16 cellular contexts compared by ENCODE assay signal in the genomic region with DNA sequence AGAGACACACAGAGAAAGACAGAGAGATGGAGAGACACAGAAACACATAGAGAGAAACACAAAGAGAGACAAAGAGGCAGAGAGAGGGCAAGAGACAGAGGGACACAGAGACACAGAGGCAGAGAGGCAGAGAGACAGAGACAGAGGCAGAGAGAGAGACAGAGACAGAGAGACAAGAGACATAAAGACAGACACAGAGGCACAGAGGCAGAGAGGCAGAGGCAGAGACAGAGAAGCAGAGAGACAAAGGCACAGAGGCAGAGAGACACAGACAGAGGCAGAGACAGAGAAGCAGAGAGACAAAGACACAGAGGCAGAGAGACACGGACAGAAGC. TPM values are rescaled to one million over a fixed set of nuclear protein-coding genes. Genes with fewer than 3 reads are reported as not detected.
A peak's percentile ranks its signal among the peaks of the same experiment; 100 is the strongest.
DNase-seq lines count a peak whose midpoint lies in the region; ATAC-seq and TF ChIP-seq lines count a peak whose summit lies in the region.
"Had no signal": no experiment of that assay in that cellular context is flagged by ENCODE, and none has a peak within 500 bp of the region (broad histone marks: within the 10 kb centered on the region; RNA-seq: fewer than 3 reads in every experiment).

No MANE protein-coding gene starts in this region.

- H3K4me3 Mint-ChIP-seq in activated CD4-positive, alpha-beta T cell treated with anti-CD3 and anti-CD28 coated beads, Interleukin-2, amount 10 ng/mL, durations not matched to agents 7 days and 5 days: peak overlapping the region; percentile 62
- H3K4me3 Mint-ChIP-seq in WTC11 (no peak overlapping the region), immature natural killer cell (peak overlapping the region; percentile 59 to 75 (median 63))

- intact Hi-C loops in spleen (cut with DNase I; ENCODE audit: low total_unique reads) (no loop called here), dorsolateral prefrontal cortex (cut with DNase I) (no loop called here)

- H3K4me3 ChIP-seq in spleen (peak overlapping the region in 1 of 8 donors; percentile 55), dorsolateral prefrontal cortex (no peak overlapping the region), foreskin fibroblast (ENCODE audit: low read depth in 1 of 2, low read length in 2 of 2) (no peak overlapping the region)

- H3K27ac ChIP-seq in spleen: peak overlapping the region; percentile 1 to 94 (median 88)
- H3K27ac ChIP-seq in dorsolateral prefrontal cortex: no peak overlapping the region
- H3K27ac ChIP-seq: WERI-Rb-1 had no signal

- H3K27me3 ChIP-seq in spleen (replicated peaks in 1 of 7) (no peaks in the 10 kb centered on the region), dorsolateral prefrontal cortex (no peaks in the 10 kb centered on the region)

- ATAC-seq in WTC11: no peak

- H3K4me1 ChIP-seq in spleen: peaks cover 39 to 100% (median 88%) of the 10 kb centered on the region in 6 donors

- H3K36me3 Mint-ChIP-seq in activated CD4-positive, alpha-beta T cell treated with anti-CD3 and anti-CD28 coated beads, Interleukin-2, amount 10 ng/mL, durations not matched to agents 7 days and 5 days (ENCODE audit: low read depth): no peaks in the 10 kb centered on the region
- H3K36me3 Mint-ChIP-seq in WTC11: no peaks in the 10 kb centered on the region
- no peaks in the 10 kb centered on the region for H3K36me3 Mint-ChIP-seq in immature natural killer cell

- WGBS in spleen, 5 donors: 52 to 67% (median 61%) methylated on average over 1 of the region's 1 CpG

- no peaks in the 10 kb centered on the region for H3K9me3 ChIP-seq in spleen

- no peak for DNase-seq in activated CD4-positive, alpha-beta T cell treated with anti-CD3 and anti-CD28 coated beads, Interleukin-2, amount 10 ng/mL, durations not matched to agents 7 days and 5 days
- no peak for DNase-seq in activated CD4-positive, alpha-beta T cell treated with anti-CD3 and anti-CD28 coated beads for 4 hours
- no peak for DNase-seq in WTC11 (ENCODE audit: low spot score)
- no peak for DNase-seq in immature natural killer cell
- DNase-seq in spleen: no peak
- DNase-seq in NCI-H2029 treated with DMSO at 0.1 percent for 48 hours (lab: John Stamatoyannopoulos, UW): no peak
- DNase-seq in dorsolateral prefrontal cortex: no peak
- DNase-seq in foreskin fibroblast: no peak
- DNase-seq: ACHN, DMS79 treated with DMSO at 0.1 percent for 48 hours, foreskin melanocyte, NCI-H510A, substantia nigra, WERI-Rb-1 had no signal

- H3K36me3 ChIP-seq in spleen: no peaks in the 10 kb centered on the region
- H3K36me3 ChIP-seq: WERI-Rb-1 had no signal

- H3K9me3 Mint-ChIP-seq in activated CD4-positive, alpha-beta T cell treated with anti-CD3 and anti-CD28 coated beads, Interleukin-2, amount 10 ng/mL, durations not matched to agents 7 days and 5 days: no peaks in the 10 kb centered on the region
- H3K9me3 Mint-ChIP-seq in WTC11: no peaks in the 10 kb centered on the region
- H3K9me3 Mint-ChIP-seq in immature natural killer cell: no peaks in the 10 kb centered on the region

- H3K27me3 Mint-ChIP-seq in activated CD4-positive, alpha-beta T cell treated with anti-CD3 and anti-CD28 coated beads, Interleukin-2, amount 10 ng/mL, durations not matched to agents 7 days and 5 days: no peaks in the 10 kb centered on the region
- H3K27me3 Mint-ChIP-seq in WTC11 (ENCODE audit: low read depth): peaks cover 2% of the 10 kb centered on the region; the same call in 1 of the 2 replicates
- H3K27me3 Mint-ChIP-seq in immature natural killer cell (ENCODE audit: low read depth in 3 of 3): peaks cover 2 to 9% (median 8%) of the 10 kb centered on the region in 3 donors

- no peak for TF ChIP-seq POLR2A in spleen (IDR thresholded peaks at IDR 0.05)

- peaks cover 69% of the 10 kb centered on the region for H3K4me1 Mint-ChIP-seq in activated CD4-positive, alpha-beta T cell treated with anti-CD3 and anti-CD28 coated beads, Interleukin-2, amount 10 ng/mL, durations not matched to agents 7 days and 5 days
- H3K4me1 Mint-ChIP-seq in WTC11 (no peaks in the 10 kb centered on the region), immature natural killer cell (peaks cover 42 to 61% of the 10 kb centered on the region in 2 donors)

- CTCF ChIA-PET in activated CD4-positive, alpha-beta T cell treated with anti-CD3 and anti-CD28 coated beads, Interleukin-2, amount 10 ng/mL, durations not matched to agents 7 days and 5 days (lab: Charles Lee): no interaction called here
- CTCF ChIA-PET in WTC11 (lab: Charles Lee): interaction anchor here (1.7 kb wide), 1 partner anchor 73 kb away, joined by 4 read pairs; no protein-coding TSS in a partner anchor

- H3K27ac Mint-ChIP-seq in activated CD4-positive, alpha-beta T cell treated with anti-CD3 and anti-CD28 coated beads, Interleukin-2, amount 10 ng/mL, durations not matched to agents 7 days and 5 days: peak overlapping the region; percentile 90
- H3K27ac Mint-ChIP-seq in WTC11: peak overlapping the region; percentile 44
- peak overlapping the region; percentile 53 to 95 (median 89) for H3K27ac Mint-ChIP-seq in immature natural killer cell

- POLR2A ChIA-PET in activated CD4-positive, alpha-beta T cell treated with anti-CD3 and anti-CD28 coated beads, Interleukin-2, amount 10 ng/mL, durations not matched to agents 7 days and 5 days (lab: Charles Lee): no interaction called here
- POLR2A ChIA-PET in WTC11 (lab: Charles Lee): no interaction called here

- TF ChIP-seq CTCF in WTC11 (IDR thresholded peaks at IDR 0.05) (no peak), spleen (IDR thresholded peaks at IDR 0.05 in 8 of 11, conservative IDR thresholded peaks at IDR 0.05 in 3 of 11) (no peak), dorsolateral prefrontal cortex (IDR thresholded peaks at IDR 0.05 in 54 of 56, conservative IDR thresholded peaks at IDR 0.05 in 2 of 56; ENCODE audit: low read depth in 1 of 56, partially characterized antibody in 56 of 56) (no peak), foreskin fibroblast (IDR thresholded peaks at IDR 0.05; ENCODE audit: low read depth, low read length) (no peak)

TF ChIP-seq in WTC11, 78 proteins besides CTCF, POLR2A, EP300 and RAD21:
- TF ChIP-seq, protein P1, sequence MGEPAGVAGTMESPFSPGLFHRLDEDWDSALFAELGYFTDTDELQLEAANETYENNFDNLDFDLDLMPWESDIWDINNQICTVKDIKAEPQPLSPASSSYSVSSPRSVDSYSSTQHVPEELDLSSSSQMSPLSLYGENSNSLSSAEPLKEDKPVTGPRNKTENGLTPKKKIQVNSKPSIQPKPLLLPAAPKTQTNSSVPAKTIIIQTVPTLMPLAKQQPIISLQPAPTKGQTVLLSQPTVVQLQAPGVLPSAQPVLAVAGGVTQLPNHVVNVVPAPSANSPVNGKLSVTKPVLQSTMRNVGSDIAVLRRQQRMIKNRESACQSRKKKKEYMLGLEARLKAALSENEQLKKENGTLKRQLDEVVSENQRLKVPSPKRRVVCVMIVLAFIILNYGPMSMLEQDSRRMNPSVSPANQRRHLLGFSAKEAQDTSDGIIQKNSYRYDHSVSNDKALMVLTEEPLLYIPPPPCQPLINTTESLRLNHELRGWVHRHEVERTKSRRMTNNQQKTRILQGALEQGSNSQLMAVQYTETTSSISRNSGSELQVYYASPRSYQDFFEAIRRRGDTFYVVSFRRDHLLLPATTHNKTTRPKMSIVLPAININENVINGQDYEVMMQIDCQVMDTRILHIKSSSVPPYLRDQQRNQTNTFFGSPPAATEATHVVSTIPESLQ (CRISPR knock-in tag; IDR thresholded peaks at IDR 0.05): no peak
- TF ChIP-seq ZNF416 (CRISPR knock-in tag; IDR thresholded peaks at IDR 0.05): no peak
- no peak for TF ChIP-seq SMAD3 (CRISPR knock-in tag; IDR thresholded peaks at IDR 0.05; ENCODE audit: borderline replicate concordance)
- no peak for TF ChIP-seq ZNF232 (CRISPR knock-in tag; IDR thresholded peaks at IDR 0.05)

RNA-seq across cellular contexts. Expression of a gene that starts 6.3 kb away (rescaled TPM):
- total RNA-seq in activated CD4-positive, alpha-beta T cell treated with anti-CD3 and anti-CD28 coated beads, Interleukin-2, amount 10 ng/mL, durations not matched to agents 7 days and 5 days: not detected
- total RNA-seq in WTC11 (2021) (0.41 TPM in 1 of 3 replicates, not detected in the others), spleen (1 to 10 TPM; 2.3 to 8.6 (median 5.2) TPM), dorsolateral prefrontal cortex (1 to 10 TPM in 5 of 120 experiments, under 1 TPM in 4, not detected in 111; 0.81 to 1.9 (median 1.2) TPM)
- polyA plus RNA-seq in immature natural killer cell (1 to 10 TPM in 1 of 3 donors, under 1 TPM in 1, not detected in 1; 0.54 to 2.0 TPM), spleen (10 to 100 TPM in 2 of 3 donors, 1 to 10 TPM in 1; 7.3 to 21.8 (median 13.0) TPM)
- total RNA-seq: dermis blood vessel endothelial cell, Right ventricle myocardium superior had no signal

RNA-seq across cellular contexts. Expression of a gene that starts 7.8 kb away (rescaled TPM):
- total RNA-seq in activated CD4-positive, alpha-beta T cell treated with anti-CD3 and anti-CD28 coated beads, Interleukin-2, amount 10 ng/mL, durations not matched to agents 7 days and 5 days: 100 to 1,000 TPM; 668 to 687 TPM
- total RNA-seq in WTC11 (2021): 0.77 to 1.7 TPM (median 1.0 TPM) in 3 replicates
- 100 to 1,000 TPM; 437 to 767 (median 593) TPM for polyA plus RNA-seq in immature natural killer cell
- total RNA-seq in spleen: 100 to 1,000 TPM; 227 to 422 (median 358) TPM
- polyA plus RNA-seq in spleen: 100 to 1,000 TPM; 136 to 350 (median 148) TPM
- 10 to 100 TPM in 10 of 120 experiments, 1 to 10 TPM in 108, under 1 TPM in 2; 0.81 to 18.5 (median 3.8) TPM for total RNA-seq in dorsolateral prefrontal cortex
- total RNA-seq: dermis blood vessel endothelial cell had no signal

RNA-seq across cellular contexts. Expression of a gene that starts 10.3 kb away (rescaled TPM):
- not detected for total RNA-seq in activated CD4-positive, alpha-beta T cell treated with anti-CD3 and anti-CD28 coated beads, Interleukin-2, amount 10 ng/mL, durations not matched to agents 7 days and 5 days
- total RNA-seq in WTC11 (2021): 0.37 TPM in 1 of 3 replicates, not detected in the others
- polyA plus RNA-seq in immature natural killer cell: not detected
- total RNA-seq in spleen: not detected
- under 1 TPM in 1 of 3 donors, not detected in 2; 0.83 TPM for polyA plus RNA-seq in spleen
- total RNA-seq in dorsolateral prefrontal cortex: 1 to 10 TPM in 2 of 120 experiments, under 1 TPM in 1, not detected in 117; 0.29 to 2.8 (median 2.4) TPM
- total RNA-seq: dermis blood vessel endothelial cell, Right ventricle myocardium superior had no signal

RNA-seq across cellular contexts. Expression of a gene that starts 46.6 kb away (rescaled TPM):
- total RNA-seq in activated CD4-positive, alpha-beta T cell treated with anti-CD3 and anti-CD28 coated beads, Interleukin-2, amount 10 ng/mL, durations not matched to agents 7 days and 5 days: under 1 TPM in 1 of 2 experiments, not detected in 1; 0.05 TPM
- not detected in 3 replicates for total RNA-seq in WTC11 (2021)
- under 1 TPM in 1 of 3 donors, not detected in 2; 0.35 TPM for polyA plus RNA-seq in immature natural killer cell
- total RNA-seq in spleen: not detected
- polyA plus RNA-seq in spleen: under 1 TPM; 0.03 to 0.64 (median 0.20) TPM
- total RNA-seq in dorsolateral prefrontal cortex: not detected
- total RNA-seq: dermis blood vessel endothelial cell had no signal

Comparison
In these comparisons a context has a peak if more than half of its experiments do, and no peak if none do; other contexts are left out.
1. H3K27ac ChIP-seq: peak in spleen (8 of 8); none in dorsolateral prefrontal cortex (0 of 59).
2. RNA of a gene that starts 7.8 kb away (total RNA-seq): 668 to 687 TPM in activated CD4-positive, alpha-beta T cell treated with anti-CD3 and anti-CD28 coated beads, Interleukin-2, amount 10 ng/mL, durations not matched to agents 7 days and 5 days and 227 to 422 TPM in spleen; 0.81 to 18.5 TPM in dorsolateral prefrontal cortex and 0.77 to 1.7 TPM in WTC11; every median in the first group is over 10 times any median in the second.
3. Peak in every context shown above with its lines, with median percentiles within 50 percentile points of each other: H3K27ac Mint-ChIP-seq.